In genomic region chr18:76487782-76488181, GRCh38 we compare ENCODE assay signal across 13 cellular contexts. TPM values are rescaled to one million over a fixed set of nuclear protein-coding genes. Genes with fewer than 3 reads are reported as not detected.
DNase-seq lines count a peak whose midpoint lies in the region; ATAC-seq and TF ChIP-seq lines count a peak whose summit lies in the region.
"Had no signal": no experiment of that assay in that cellular context is flagged by ENCODE, and none has a peak within 500 bp of the region (broad histone marks: within the 10 kb centered on the region; RNA-seq: fewer than 3 reads in every experiment).

No MANE protein-coding gene starts in this region.

- H3K56ac ChIP-seq in H9 (ENCODE audit: insufficient read length, low read depth, low read length), result no peak overlapping the region

- no peaks in the 10 kb centered on the region; the same call in 1 of the 2 replicates for H3K79me2 ChIP-seq in H9 (ENCODE audit: insufficient read depth, low read length)

- H3K27me3 ChIP-seq in H9 (ENCODE audit: insufficient read depth, low read length), result no peaks in the 10 kb centered on the region; the same call in 1 of the 2 replicates
- no peaks in the 10 kb centered on the region for H3K27me3 ChIP-seq in skeletal muscle satellite cell (ENCODE audit: control insufficient read depth, insufficient read depth, low read length)

- H3K27ac Mint-ChIP-seq in H9, result no peak overlapping the region
- H3K27ac Mint-ChIP-seq: activated naive CD4-positive, alpha-beta T cell treated with anti-CD3 and anti-CD28 coated beads, Interleukin-2, amount 50 U/mL, for 24 hours; effector memory CD8-positive, alpha-beta T cell had no signal

- H3T11ph ChIP-seq in H9 (ENCODE audit: low read length), result no peak overlapping the region

- no peak overlapping the region for H4K5ac ChIP-seq in H9 (ENCODE audit: insufficient read length, low read depth, low read length)

- peaks cover 60 to 62% of the 10 kb centered on the region in 2 experiments for H3K4me1 Mint-ChIP-seq in H9

- no peak overlapping the region for H2BK15ac ChIP-seq in H9 (ENCODE audit: low read depth, low read length)

- no peak overlapping the region for H3K4me2 ChIP-seq in H9 (ENCODE audit: insufficient read depth, insufficient read length, low read length)
- peak overlapping the region; percentile 88 for H3K4me2 ChIP-seq in skeletal muscle satellite cell (ENCODE audit: low read length)

- no peak overlapping the region for H2AFZ ChIP-seq in H9 (ENCODE audit: low read length)

- peak overlapping the region in 1 of 2 experiments; percentile 31; a peak in 2 of 5 replicates for H3K4me3 Mint-ChIP-seq in H9
- H3K4me3 Mint-ChIP-seq: activated naive CD4-positive, alpha-beta T cell treated with anti-CD3 and anti-CD28 coated beads, Interleukin-2, amount 50 U/mL, for 24 hours; effector memory CD8-positive, alpha-beta T cell; immature natural killer cell had no signal

- H4K8ac ChIP-seq in H9 (replicated peaks; ENCODE audit: insufficient read length, low read depth, low read length), result no peak overlapping the region

- no peak overlapping the region for H3K14ac ChIP-seq in H9 (ENCODE audit: insufficient read depth, low read length)

- no peak overlapping the region for H2BK12ac ChIP-seq in H9 (ENCODE audit: insufficient read length, low read depth, low read length)

- H3K9ac ChIP-seq in H9 (ENCODE audit: extremely low read depth, insufficient read length, low read length) (no peak overlapping the region), skeletal muscle satellite cell (ENCODE audit: low read depth, low read length) (peak overlapping the region; percentile 14)

- no peaks in the 10 kb centered on the region for H3K36me3 ChIP-seq in skeletal muscle satellite cell (ENCODE audit: insufficient read depth, low read length)

- H3K23me2 ChIP-seq in H9 (ENCODE audit: insufficient read length, low read depth, low read length, poor library complexity, severe bottlenecking), result peaks cover 16% of the 10 kb centered on the region

- H3K9me3 ChIP-seq in H9 (ENCODE audit: control insufficient read depth, low read depth, low read length) (no peaks in the 10 kb centered on the region), skeletal muscle satellite cell (replicated peaks; ENCODE audit: low read length) (no peaks in the 10 kb centered on the region)

- no peak overlapping the region for H3K18ac ChIP-seq in H9 (ENCODE audit: insufficient read length, low read depth, low read length)

- no peak overlapping the region for H2BK20ac ChIP-seq in H9 (ENCODE audit: low read depth, low read length, poor library complexity, severe bottlenecking)

- no peak overlapping the region for H4K91ac ChIP-seq in H9 (ENCODE audit: insufficient read length, low read depth, low read length)

- no peak overlapping the region for H3K23ac ChIP-seq in H9 (ENCODE audit: insufficient read length, low read depth, low read length)

- DNase-seq in H9 (peak; percentile 69), NCI-H82 treated with DMSO at 0.1 percent for 48 hours (lab: John Stamatoyannopoulos, UW; ENCODE audit: unreplicated experiment) (peak; percentile 24), foreskin fibroblast (no peak), iPS-NIHi11 (ENCODE audit: low spot score) (no peak), NCI-H187 treated with DMSO at 0.1 percent for 48 hours (lab: John Stamatoyannopoulos, UW) (no peak)
- DNase-seq: activated CD4-positive, alpha-beta T cell treated with anti-CD3 and anti-CD28 coated beads, Interleukin-2, amount 50 U/mL, for 4 hours; effector memory CD8-positive, alpha-beta T cell; immature natural killer cell; NCI-H1105 treated with DMSO at 0.1 percent for 48 hours had no signal

- H3K4me3 ChIP-seq in foreskin fibroblast (ENCODE audit: low read depth in 1 of 2, low read length in 2 of 2), result peak overlapping the region; percentile 79 to 80
- peak overlapping the region; percentile 5 for H3K4me3 ChIP-seq in skeletal muscle satellite cell (ENCODE audit: low read length)

- no peaks in the 10 kb centered on the region; a peak in 1 of 5 replicates for H3K9me3 Mint-ChIP-seq in H9
- H3K9me3 Mint-ChIP-seq: activated naive CD4-positive, alpha-beta T cell treated with anti-CD3 and anti-CD28 coated beads, Interleukin-2, amount 50 U/mL, for 24 hours; effector memory CD8-positive, alpha-beta T cell; immature natural killer cell had no signal

- no peaks in the 10 kb centered on the region for H4K20me1 ChIP-seq in H9 (ENCODE audit: control insufficient read depth, insufficient read depth, insufficient read length)

- H3K27ac ChIP-seq in H9 (ENCODE audit: insufficient read length, low read depth, low read length), result no peak overlapping the region

- H3K27me3 Mint-ChIP-seq in H9 (ENCODE audit: low read depth), result peaks cover 36% of the 10 kb centered on the region
- H3K27me3 Mint-ChIP-seq: activated naive CD4-positive, alpha-beta T cell treated with anti-CD3 and anti-CD28 coated beads, Interleukin-2, amount 50 U/mL, for 24 hours had no signal

- H3K4ac ChIP-seq in H9 (ENCODE audit: low read depth, low read length), result no peak overlapping the region

- no peak overlapping the region for H2BK5ac ChIP-seq in H9 (ENCODE audit: insufficient read length, low read length)

- TF ChIP-seq CTCF in H9 (conservative IDR thresholded peaks at IDR 0.05), result no peak
- TF ChIP-seq CTCF in foreskin fibroblast (IDR thresholded peaks at IDR 0.05; ENCODE audit: low read depth, low read length), result no peak

- no CpG with 5 or more reads among the region's 8 CpGs for WGBS in H9 (ENCODE audit: extremely low coverage, insufficient read length, low lambda C conversion rate)

- H2AK5ac ChIP-seq in H9 (ENCODE audit: insufficient read length, low read length), result no peak overlapping the region

- H3K36me3 Mint-ChIP-seq in H9 (ENCODE audit: insufficient read depth in 1 of 3, low read depth in 3 of 3), result no peaks in the 10 kb centered on the region; a peak in 2 of 7 replicates
- H3K36me3 Mint-ChIP-seq: immature natural killer cell had no signal

- no peak overlapping the region for H2BK120ac ChIP-seq in H9 (ENCODE audit: low read depth, low read length, poor library complexity, severe bottlenecking)

- peaks cover 16% of the 10 kb centered on the region for H3K4me1 ChIP-seq in H9 (ENCODE audit: insufficient read depth, low read length)
- peaks cover 45% of the 10 kb centered on the region for H3K4me1 ChIP-seq in skeletal muscle satellite cell (ENCODE audit: control insufficient read depth, insufficient read depth, low read length)

- ATAC-seq in GM21515 (IDR thresholded peaks at IDR 0.05; ENCODE audit: unreplicated experiment) (no peak), HG02852 (IDR thresholded peaks at IDR 0.05; ENCODE audit: unreplicated experiment) (no peak)
- ATAC-seq: effector memory CD8-positive, alpha-beta T cell had no signal

- peaks cover 2% of the 10 kb centered on the region for H3K79me1 ChIP-seq in H9 (ENCODE audit: insufficient read depth, low read depth, low read length, poor library complexity, severe bottlenecking)

RNA-seq across cellular contexts. Expression of gene ZNF516, which starts 7.3 kb away (rescaled TPM):
- 22.6 and 22.7 TPM in 2 replicates for total RNA-seq in H9 (2021)
- 19.5 and 21.2 TPM in 2 replicates for total RNA-seq in skeletal muscle satellite cell (2012; rRNA removed)

Comparison
In these comparisons a context has a peak if more than half of its experiments do, and no peak if none do; other contexts are left out.
1. DNase-seq: peak in H9 (single experiment) and NCI-H82 treated with DMSO at 0.1 percent for 48 hours (single experiment); none in foreskin fibroblast (0 of 2), iPS-NIHi11 (single experiment) and NCI-H187 treated with DMSO at 0.1 percent for 48 hours (single experiment).